ENCODE assay signal across 11 cellular contexts in genomic region chr11:16815047-16815767, GRCh38.
DNase-seq lines count a peak whose midpoint lies in the region; ATAC-seq and TF ChIP-seq lines count a peak whose summit lies in the region.
"Had no signal": no experiment of that assay in that cellular context is flagged by ENCODE, and none has a peak within 500 bp of the region (broad histone marks: within the 10 kb centered on the region; RNA-seq: fewer than 3 reads in every experiment).

No MANE protein-coding gene starts in this region.

- DNase-seq in H9 (no peak), NOMO-1 (lab: John Stamatoyannopoulos, UW; ENCODE audit: unreplicated experiment in 2 of 2) (peak; percentile 9 to 49), Right ventricle myocardium superior (peak; percentile 88), iPS-NIHi7 (ENCODE audit: extremely low spot score) (no peak), cortex of kidney (lab: John Stamatoyannopoulos, UW) (no peak), endothelial cell (ENCODE audit: low spot score) (no peak), epidermal melanocyte (ENCODE audit: insufficient read length, low spot score) (no peak)
- DNase-seq: T1000 had no signal

- H3K4me1 ChIP-seq in H9 (ENCODE audit: insufficient read depth, low read length) (no peaks in the 10 kb centered on the region), skeletal muscle satellite cell (ENCODE audit: control insufficient read depth, insufficient read depth, low read length) (peaks cover 6% of the 10 kb centered on the region)

- H3K9me3 ChIP-seq in H9 (ENCODE audit: control insufficient read depth, low read depth, low read length) (no peaks in the 10 kb centered on the region), skeletal muscle satellite cell (replicated peaks; ENCODE audit: low read length) (no peaks in the 10 kb centered on the region)

- no peak overlapping the region for H2BK15ac ChIP-seq in H9 (ENCODE audit: low read depth, low read length)

- H3K23ac ChIP-seq in H9 (ENCODE audit: insufficient read length, low read depth, low read length) = no peak overlapping the region

- intact Hi-C loops in Right ventricle myocardium superior (cut with DNase I) = no loop called here

- no peak overlapping the region for H2AFZ ChIP-seq in H9 (ENCODE audit: low read length)

- H3K27ac Mint-ChIP-seq in H9 = peak overlapping the region in 2 of 3 experiments; percentile 49 to 64; a peak in 2 of 7 replicates
- no peak overlapping the region for H3K27ac Mint-ChIP-seq in endothelial cell (ENCODE audit: unreplicated experiment)
- H3K27ac Mint-ChIP-seq: IgD-negative memory B cell, memory B cell had no signal

- H3K4me1 Mint-ChIP-seq in H9 = peaks cover 19 to 25% of the 10 kb centered on the region in 2 experiments
- peaks cover 4% of the 10 kb centered on the region for H3K4me1 Mint-ChIP-seq in endothelial cell (ENCODE audit: unreplicated experiment)

- H3K4ac ChIP-seq in H9 (ENCODE audit: low read depth, low read length) = no peak overlapping the region

- H2BK5ac ChIP-seq in H9 (ENCODE audit: insufficient read length, low read length) = no peak overlapping the region

- peak; percentile 63 for ATAC-seq in Right ventricle myocardium superior (ENCODE audit: poor library complexity)

- H4K5ac ChIP-seq in H9 (ENCODE audit: insufficient read length, low read depth, low read length) = no peak overlapping the region

- H2AK5ac ChIP-seq in H9 (ENCODE audit: insufficient read length, low read length) = no peak overlapping the region

- H3K36me3 ChIP-seq in skeletal muscle satellite cell (ENCODE audit: insufficient read depth, low read length) = no peaks in the 10 kb centered on the region

- no peak overlapping the region for H3K18ac ChIP-seq in H9 (ENCODE audit: insufficient read length, low read depth, low read length)

- H3K9me3 Mint-ChIP-seq in H9 (no peaks in the 10 kb centered on the region), endothelial cell (ENCODE audit: unreplicated experiment) (no peaks in the 10 kb centered on the region)
- H3K9me3 Mint-ChIP-seq: IgD-negative memory B cell, memory B cell had no signal

- no peak overlapping the region for H2BK20ac ChIP-seq in H9 (ENCODE audit: low read depth, low read length, poor library complexity, severe bottlenecking)

- H4K91ac ChIP-seq in H9 (ENCODE audit: insufficient read length, low read depth, low read length) = no peak overlapping the region

- no peak overlapping the region for H2BK12ac ChIP-seq in H9 (ENCODE audit: insufficient read length, low read depth, low read length)

- no peak overlapping the region for H3K9ac ChIP-seq in H9 (ENCODE audit: extremely low read depth, insufficient read length, low read length)
- H3K9ac ChIP-seq in skeletal muscle satellite cell (ENCODE audit: low read depth, low read length) = no peak overlapping the region

- H3K27me3 Mint-ChIP-seq in H9 (ENCODE audit: low read depth) = no peaks in the 10 kb centered on the region
- H3K27me3 Mint-ChIP-seq in endothelial cell (ENCODE audit: unreplicated experiment) = peaks cover 2% of the 10 kb centered on the region
- H3K27me3 Mint-ChIP-seq: IgD-negative memory B cell had no signal

- no CpG with 5 or more reads among the region's 23 CpGs for WGBS in H9 (ENCODE audit: extremely low coverage, insufficient read length, low lambda C conversion rate)

- TF ChIP-seq CTCF in H9 (conservative IDR thresholded peaks at IDR 0.05) = no peak
- no peak for TF ChIP-seq CTCF in endothelial cell (IDR thresholded peaks at IDR 0.05; ENCODE audit: unreplicated experiment)

- no peaks in the 10 kb centered on the region for H3K27me3 ChIP-seq in H9 (ENCODE audit: insufficient read depth, low read length)
- H3K27me3 ChIP-seq in skeletal muscle satellite cell (ENCODE audit: control insufficient read depth, insufficient read depth, low read length) = no peaks in the 10 kb centered on the region

- no peak overlapping the region for H3K4me3 ChIP-seq in skeletal muscle satellite cell (ENCODE audit: low read length)

- no peak overlapping the region for H3K27ac ChIP-seq in H9 (ENCODE audit: insufficient read length, low read depth, low read length)

- H3K4me3 Mint-ChIP-seq in H9 = no peak overlapping the region
- H3K4me3 Mint-ChIP-seq in endothelial cell (ENCODE audit: unreplicated experiment) = no peak overlapping the region
- H3K4me3 Mint-ChIP-seq: IgD-negative memory B cell, memory B cell had no signal

- no peak overlapping the region for H3K56ac ChIP-seq in H9 (ENCODE audit: insufficient read length, low read depth, low read length)

- H2BK120ac ChIP-seq in H9 (ENCODE audit: low read depth, low read length, poor library complexity, severe bottlenecking) = no peak overlapping the region

- H4K8ac ChIP-seq in H9 (replicated peaks; ENCODE audit: insufficient read length, low read depth, low read length) = no peak overlapping the region

- H3K36me3 Mint-ChIP-seq in H9 (ENCODE audit: insufficient read depth in 1 of 3, low read depth in 3 of 3) = peaks cover 11 to 36% (median 16%) of the 10 kb centered on the region in 3 experiments
- peaks cover 8% of the 10 kb centered on the region for H3K36me3 Mint-ChIP-seq in endothelial cell (ENCODE audit: low read depth, unreplicated experiment)
- H3K36me3 Mint-ChIP-seq: IgD-negative memory B cell, memory B cell had no signal

- H3K23me2 ChIP-seq in H9 (ENCODE audit: insufficient read length, low read depth, low read length, poor library complexity, severe bottlenecking) = no peaks in the 10 kb centered on the region

- H3K79me1 ChIP-seq in H9 (ENCODE audit: insufficient read depth, low read depth, low read length, poor library complexity, severe bottlenecking) = no peaks in the 10 kb centered on the region

- H3K14ac ChIP-seq in H9 (ENCODE audit: insufficient read depth, low read length) = no peak overlapping the region

- no peaks in the 10 kb centered on the region for H3K79me2 ChIP-seq in H9 (ENCODE audit: insufficient read depth, low read length)

- no peaks in the 10 kb centered on the region for H4K20me1 ChIP-seq in H9 (ENCODE audit: control insufficient read depth, insufficient read depth, insufficient read length)

- H3K4me2 ChIP-seq in H9 (ENCODE audit: insufficient read depth, insufficient read length, low read length) = no peak overlapping the region
- peak overlapping the region; percentile 18 for H3K4me2 ChIP-seq in skeletal muscle satellite cell (ENCODE audit: low read length)

- H3T11ph ChIP-seq in H9 (ENCODE audit: low read length) = no peak overlapping the region

Comparison
In these comparisons a context has a peak if more than half of its experiments do, and no peak if none do; other contexts are left out.
1. DNase-seq: peak in NOMO-1 (2 of 2) and Right ventricle myocardium superior (single experiment); none in H9 (single experiment), iPS-NIHi7 (single experiment), cortex of kidney (single experiment), endothelial cell (single experiment) and epidermal melanocyte (single experiment).